Comparison of ENCODE assay signal across 9 cellular contexts in genomic region chr1:110872745-110873435, GRCh38. TPM values are rescaled to one million over a fixed set of nuclear protein-coding genes. Genes with fewer than 3 reads are reported as not detected.
A peak's percentile ranks its signal among the peaks of the same experiment; 100 is the strongest.
DNase-seq lines count a peak whose midpoint lies in the region; ATAC-seq and TF ChIP-seq lines count a peak whose summit lies in the region.
"Had no signal": no experiment of that assay in that cellular context is flagged by ENCODE, and none has a peak within 500 bp of the region (broad histone marks: within the 10 kb centered on the region; RNA-seq: fewer than 3 reads in every experiment).

CD53 (plus strand) TSS chr1:110873148; CDS start chr1:110891409, 18,261 bp downstream.

- H2AFZ ChIP-seq in mesenchymal stem cell (ENCODE audit: low read depth, low read length): no peak within 1 kb of the TSS

- intact Hi-C loops in natural killer cell (cut with micrococcal nuclease) (loop anchor here (1.0 to 10.0 kb wide), 3 partner anchors 8 to 722 kb away; no protein-coding TSS in a partner anchor), MCF 10A (cut with micrococcal nuclease) (no loop called here)

- no peak within 1 kb of the TSS for H3K23ac ChIP-seq in mesenchymal stem cell (ENCODE audit: low read length in 2 of 2)

- CTCF ChIA-PET in MCF 10A (lab: Yijun Ruan, JAX): no interaction called here

- WGBS in mesenchymal stem cell: 70% methylated on average over 8 of the region's 9 CpGs

- H2BK5ac ChIP-seq in mesenchymal stem cell (ENCODE audit: low read depth, low read length, poor library complexity, severe bottlenecking): no peak within 1 kb of the TSS

- H3K18ac ChIP-seq in mesenchymal stem cell (ENCODE audit: low read depth in 1 of 2, low read length in 2 of 2): no peak within 1 kb of the TSS

- no peak within 1 kb of the TSS for H2BK120ac ChIP-seq in mesenchymal stem cell (ENCODE audit: low read depth, low read length)

- peaks cover 27% of the 10 kb centered on the region for H3K36me3 Mint-ChIP-seq in activated naive CD8-positive, alpha-beta T cell treated with anti-CD3 and anti-CD28 coated beads, Interleukin-2, amount 10 ng/mL, durations not matched to agents 7 days and 5 days
- H3K36me3 Mint-ChIP-seq in natural killer cell (peaks cover 18% of the 10 kb centered on the region), MCF 10A (ENCODE audit: insufficient read depth, unreplicated experiment) (no peaks in the 10 kb centered on the region)

- H2AK5ac ChIP-seq in mesenchymal stem cell (ENCODE audit: low read length, severe bottlenecking): no peak within 1 kb of the TSS

- no peak within 1 kb of the TSS for H3K4me2 ChIP-seq in mesenchymal stem cell (ENCODE audit: low read length, poor library complexity, severe bottlenecking)
- H3K4me2 ChIP-seq: KMS-11 had no signal

- H3K27me3 Mint-ChIP-seq in activated naive CD8-positive, alpha-beta T cell treated with anti-CD3 and anti-CD28 coated beads, Interleukin-2, amount 10 ng/mL, durations not matched to agents 7 days and 5 days: no peaks in the 10 kb centered on the region
- H3K27me3 Mint-ChIP-seq in natural killer cell (ENCODE audit: low read depth in 2 of 2) (no peaks in the 10 kb centered on the region), MCF 10A (ENCODE audit: insufficient read depth, unreplicated experiment) (no peaks in the 10 kb centered on the region)

- peak within 1 kb of the TSS; percentile 91 for H3K4me3 Mint-ChIP-seq in activated naive CD8-positive, alpha-beta T cell treated with anti-CD3 and anti-CD28 coated beads, Interleukin-2, amount 10 ng/mL, durations not matched to agents 7 days and 5 days
- H3K4me3 Mint-ChIP-seq in natural killer cell (peak within 1 kb of the TSS; percentile 99), MCF 10A (ENCODE audit: unreplicated experiment) (no peak within 1 kb of the TSS)

- no peak within 1 kb of the TSS for H2BK15ac ChIP-seq in mesenchymal stem cell (ENCODE audit: low read depth, poor library complexity, severe bottlenecking)

- H3K9ac ChIP-seq in mesenchymal stem cell (ENCODE audit: low read length): no peak within 1 kb of the TSS
- H3K9ac ChIP-seq: KMS-11 had no signal

- peaks cover 38% of the 10 kb centered on the region for H3K4me1 Mint-ChIP-seq in activated naive CD8-positive, alpha-beta T cell treated with anti-CD3 and anti-CD28 coated beads, Interleukin-2, amount 10 ng/mL, durations not matched to agents 7 days and 5 days
- H3K4me1 Mint-ChIP-seq in natural killer cell (peaks cover 47 to 75% of the 10 kb centered on the region in 2 donors), MCF 10A (ENCODE audit: insufficient read depth, unreplicated experiment) (no peaks in the 10 kb centered on the region)

- H4K91ac ChIP-seq in mesenchymal stem cell (ENCODE audit: low read length): no peak within 1 kb of the TSS

- no peaks in the 10 kb centered on the region for H3K4me1 ChIP-seq in mesenchymal stem cell (ENCODE audit: control insufficient read depth, insufficient read depth, low read depth, low read length)

- H4K8ac ChIP-seq in mesenchymal stem cell (ENCODE audit: low read length): no peak within 1 kb of the TSS

- H3K79me1 ChIP-seq in mesenchymal stem cell (replicated peaks; ENCODE audit: low read length, poor library complexity, severe bottlenecking): no peaks in the 10 kb centered on the region

- ATAC-seq in GM18508 (IDR thresholded peaks at IDR 0.05; ENCODE audit: insufficient read depth, unreplicated experiment) (peak; percentile 45), HG02642 (IDR thresholded peaks at IDR 0.05; ENCODE audit: poor library complexity, unreplicated experiment) (peak; percentile 54), natural killer cell (peak; percentile 63 to 82 (median 78))
- peak; percentile 38 for ATAC-seq in activated naive CD8-positive, alpha-beta T cell treated with anti-CD3 and anti-CD28 coated beads, Interleukin-2, amount 10 ng/mL, durations not matched to agents 7 days and 5 days (ENCODE audit: low read depth)

- no peaks in the 10 kb centered on the region for H3K36me3 ChIP-seq in mesenchymal stem cell (ENCODE audit: control insufficient read depth in 1 of 2, insufficient read depth in 2 of 2, low read depth in 1 of 2, low read length in 2 of 2)

- no peak within 1 kb of the TSS for H3K4ac ChIP-seq in mesenchymal stem cell (ENCODE audit: low read depth in 1 of 2, low read length in 2 of 2)

- no peaks in the 10 kb centered on the region for H3K27me3 ChIP-seq in mesenchymal stem cell (ENCODE audit: control insufficient read depth in 1 of 2, insufficient read depth in 1 of 2, low read length in 2 of 2)

- POLR2A ChIA-PET in activated naive CD8-positive, alpha-beta T cell treated with anti-CD3 and anti-CD28 coated beads, Interleukin-2, amount 10 ng/mL, durations not matched to agents 7 days and 5 days (lab: Charles Lee): interaction anchor here (0.6 to 5.8 kb wide), 18 partner anchors 8 to 346 kb away, joined by 3 to 90 read pairs (median 4); partner anchors contain the start of gene LRIF1
- POLR2A ChIA-PET in MCF 10A (lab: Yijun Ruan, JAX): no interaction called here

- TF ChIP-seq CTCF in natural killer cell (IDR thresholded peaks at IDR 0.05) (no peak), MCF 10A (IDR thresholded peaks at IDR 0.05; ENCODE audit: unreplicated experiment) (no peak)

- no peak within 1 kb of the TSS for H2BK12ac ChIP-seq in mesenchymal stem cell (ENCODE audit: low read length in 2 of 2)

- no TSS peak for BruUV-seq in MCF 10A (replicated peaks; lab: Mats Ljungman, UMichigan)

- H3K27ac ChIP-seq in mesenchymal stem cell (ENCODE audit: low read length, poor library complexity, severe bottlenecking): no peak within 1 kb of the TSS
- H3K27ac ChIP-seq: KMS-11 had no signal

- no peaks in the 10 kb centered on the region for H3K9me3 Mint-ChIP-seq in activated naive CD8-positive, alpha-beta T cell treated with anti-CD3 and anti-CD28 coated beads, Interleukin-2, amount 10 ng/mL, durations not matched to agents 7 days and 5 days
- H3K9me3 Mint-ChIP-seq in natural killer cell (no peaks in the 10 kb centered on the region), MCF 10A (ENCODE audit: unreplicated experiment) (no peaks in the 10 kb centered on the region)

- peak within 1 kb of the TSS; percentile 95 for H3K27ac Mint-ChIP-seq in activated naive CD8-positive, alpha-beta T cell treated with anti-CD3 and anti-CD28 coated beads, Interleukin-2, amount 10 ng/mL, durations not matched to agents 7 days and 5 days
- peak within 1 kb of the TSS; percentile 92 to 99 for H3K27ac Mint-ChIP-seq in natural killer cell
- H3K27ac Mint-ChIP-seq in MCF 10A (ENCODE audit: low read depth, unreplicated experiment): no peak within 1 kb of the TSS

- no peak within 1 kb of the TSS for H3K14ac ChIP-seq in mesenchymal stem cell (ENCODE audit: low read length in 2 of 2)

- DNase-seq in OCI-M1 (lab: John Stamatoyannopoulos, UW) (peak; percentile 92), natural killer cell (peak; percentile 46), mesenchymal stem cell (no peak), NCI-H446 (lab: John Stamatoyannopoulos, UW) (no peak), MCF 10A (ENCODE audit: unreplicated experiment) (no peak)
- no peak for DNase-seq in activated naive CD8-positive, alpha-beta T cell treated with anti-CD3 and anti-CD28 coated beads, Interleukin-2, amount 10 ng/mL, durations not matched to agents 7 days and 5 days

- H3K9me3 ChIP-seq in mesenchymal stem cell (ENCODE audit: control insufficient read depth, low read length): peaks cover 2% of the 10 kb centered on the region

- H3K4me3 ChIP-seq in mesenchymal stem cell (ENCODE audit: insufficient read depth in 1 of 2, low read depth in 1 of 2, low read length in 2 of 2): no peak within 1 kb of the TSS

RNA-seq across cellular contexts. Expression of gene CD53, which starts in this region (rescaled TPM):
- 100 to 1,000 TPM; 410 to 415 TPM for total RNA-seq in activated naive CD8-positive, alpha-beta T cell treated with anti-CD3 and anti-CD28 coated beads, Interleukin-2, amount 10 ng/mL, durations not matched to agents 7 days and 5 days
- total RNA-seq in natural killer cell (100 to 1,000 TPM; 522 to 584 (median 541) TPM), MCF 10A (2022) (not detected in 2 replicates)
- not detected for polyA plus RNA-seq in mesenchymal stem cell (2013, experiment 1 of 2)
- polyA plus RNA-seq in mesenchymal stem cell (2013, experiment 2 of 2): not detected

Comparison
In these comparisons a context has a peak if more than half of its experiments do, and no peak if none do; other contexts are left out.
1. RNA of gene CD53 (total RNA-seq): 522 to 584 TPM in natural killer cell and 410 to 415 TPM in activated naive CD8-positive, alpha-beta T cell treated with anti-CD3 and anti-CD28 coated beads, Interleukin-2, amount 10 ng/mL, durations not matched to agents 7 days and 5 days; not detected in MCF 10A; every median in the first group is over 100 times any median in the second.
2. DNase-seq: peak in OCI-M1 (single experiment) and natural killer cell (single experiment); none in activated naive CD8-positive, alpha-beta T cell treated with anti-CD3 and anti-CD28 coated beads, Interleukin-2, amount 10 ng/mL, durations not matched to agents 7 days and 5 days (single experiment), mesenchymal stem cell (single experiment), NCI-H446 (0 of 2) and MCF 10A (single experiment).
3. Peak in every context shown above with its lines, with median percentiles within 50 percentile points of each other: ATAC-seq.